8 cellular contexts compared by ENCODE assay signal in the genomic region with DNA sequence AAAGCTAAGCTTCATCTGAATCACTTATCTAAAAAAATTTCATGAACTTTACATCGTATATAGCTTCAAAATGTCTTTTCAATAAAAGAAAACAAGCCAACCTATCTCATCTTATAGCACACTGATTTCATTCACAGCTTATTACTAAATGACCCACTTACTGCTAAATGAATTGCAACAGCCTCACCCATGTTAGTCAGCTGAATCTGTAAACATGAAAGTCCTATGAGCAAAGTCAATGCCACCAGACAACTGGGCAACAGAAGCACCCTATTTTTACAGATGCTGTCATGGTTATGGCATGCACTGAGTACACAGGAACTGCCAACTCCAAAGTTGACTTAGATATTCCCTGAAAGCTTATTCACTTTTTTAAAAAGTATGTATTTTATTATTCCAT. TPM values are rescaled to one million over a fixed set of nuclear protein-coding genes. Genes with fewer than 3 reads are reported as not detected.
DNase-seq lines count a peak whose midpoint lies in the region; ATAC-seq and TF ChIP-seq lines count a peak whose summit lies in the region.
"Had no signal": no experiment of that assay in that cellular context is flagged by ENCODE, and none has a peak within 500 bp of the region (broad histone marks: within the 10 kb centered on the region; RNA-seq: fewer than 3 reads in every experiment).

No MANE protein-coding gene starts in this region.

- TF ChIP-seq CTCF in astrocyte of the spinal cord (IDR thresholded peaks at IDR 0.05; ENCODE audit: low read depth, low read length): no peak
- no peak for TF ChIP-seq CTCF in thoracic aorta (IDR thresholded peaks at IDR 0.05)

- in situ Hi-C loops in astrocyte of the spinal cord (cut with HindIII; ENCODE audit: low sequenced_read_pairs): no loop called here

- H3K9me3 ChIP-seq in right cardiac atrium (ENCODE audit: control insufficient read depth, low read length) (no peaks in the 10 kb centered on the region), thoracic aorta (no peaks in the 10 kb centered on the region)

- DNase-seq in HS-5 (ENCODE audit: low read depth) (peak; percentile 87), astrocyte of the spinal cord (ENCODE audit: low read depth, low spot score) (peak; percentile 81), right cardiac atrium (no peak), thoracic aorta (ENCODE audit: low spot score) (peak; percentile 34), SHP77 treated with DMSO at 0.1 percent for 48 hours (lab: John Stamatoyannopoulos, UW) (no peak), inferior parietal cortex (ENCODE audit: extremely low spot score) (no peak)
- DNase-seq in activated T-cell treated with anti-CD3 and anti-CD28 coated beads, Interleukin-2, amount 50 U/mL, for 48 hours: no peak
- DNase-seq: posterior cingulate gyrus had no signal

- H3K27me3 ChIP-seq in right cardiac atrium (ENCODE audit: control insufficient read depth, insufficient read depth): no peaks in the 10 kb centered on the region
- H3K27me3 ChIP-seq in thoracic aorta (replicated peaks; ENCODE audit: insufficient read depth): no peaks in the 10 kb centered on the region

- WGBS in right cardiac atrium: 49% methylated on average over 1 of the region's 1 CpG

- peaks cover 12% of the 10 kb centered on the region for H3K4me1 ChIP-seq in right cardiac atrium (ENCODE audit: control insufficient read depth, insufficient read depth, low read length)
- H3K4me1 ChIP-seq in thoracic aorta (ENCODE audit: control insufficient read depth in 1 of 2, low read depth in 2 of 2): peaks cover 17 to 51% of the 10 kb centered on the region in 2 donors

- no peak overlapping the region for H3K4me3 ChIP-seq in astrocyte of the spinal cord (ENCODE audit: low read depth, low read length)
- no peak overlapping the region for H3K4me3 ChIP-seq in right cardiac atrium (ENCODE audit: low read length)
- peak overlapping the region; percentile 22 for H3K4me3 ChIP-seq in thoracic aorta

- H3K36me3 ChIP-seq in thoracic aorta: no peaks in the 10 kb centered on the region

- ATAC-seq in right cardiac atrium (peak; percentile 88 to 90), thoracic aorta (ENCODE audit: insufficient number of reproducible peaks, low FRiP score, low read depth) (peak; percentile 97)

- H3K27ac ChIP-seq in right cardiac atrium (ENCODE audit: low read length) (peak overlapping the region; percentile 86), thoracic aorta (peak overlapping the region; percentile 54 to 80)

- intact Hi-C loops in right cardiac atrium (cut with DNase I): no loop called here

RNA-seq across cellular contexts. Expression of a gene that starts 41.2 kb away (rescaled TPM):
- total RNA-seq in right cardiac atrium: 100 to 1,000 TPM; 193 to 308 (median 237) TPM
- polyA plus RNA-seq in right cardiac atrium: 148 TPM
- 100 to 1,000 TPM; 443 to 489 TPM for total RNA-seq in thoracic aorta

Comparison
In these comparisons a context has a peak if more than half of its experiments do, and no peak if none do; other contexts are left out.
1. DNase-seq: peak in HS-5 (single experiment), astrocyte of the spinal cord (single experiment) and thoracic aorta (single experiment); none in right cardiac atrium (0 of 3), activated T-cell treated with anti-CD3 and anti-CD28 coated beads, Interleukin-2, amount 50 U/mL, for 48 hours (0 of 2), SHP77 treated with DMSO at 0.1 percent for 48 hours (single experiment) and inferior parietal cortex (single experiment).